In genomic region chr1:160494620-160495019, GRCh38 we compare ENCODE assay signal across 12 cellular contexts. TPM values are rescaled to one million over a fixed set of nuclear protein-coding genes. Genes with fewer than 3 reads are reported as not detected.
A peak's percentile ranks its signal among the peaks of the same experiment; 100 is the strongest.
DNase-seq lines count a peak whose midpoint lies in the region; ATAC-seq, FAIRE-seq and TF ChIP-seq lines count a peak whose summit lies in the region.
"Had no signal": no experiment of that assay in that cellular context is flagged by ENCODE, and none has a peak within 500 bp of the region (broad histone marks: within the 10 kb centered on the region; RNA-seq: fewer than 3 reads in every experiment).

No MANE protein-coding gene starts in this region.

- H3K36me3 ChIP-seq in CD4-positive, alpha-beta memory T cell (ENCODE audit: insufficient read depth, low read length): peaks cover 32% of the 10 kb centered on the region
- H3K36me3 ChIP-seq in HepG2 (replicated peaks in 1 of 2; ENCODE audit: control insufficient read depth in 1 of 2, insufficient read depth in 2 of 2, low read length in 2 of 2): no peaks in the 10 kb centered on the region
- H3K36me3 ChIP-seq: vagina had no signal

- H2AFZ ChIP-seq in HepG2 (ENCODE audit: low read length): no peak overlapping the region

- H3K4me3 ChIP-seq in CD4-positive, alpha-beta memory T cell (ENCODE audit: low read length in 2 of 2): no peak overlapping the region
- H3K4me3 ChIP-seq in HFF-Myc (replicated peaks; ENCODE audit: low read depth, low read length) (no peak overlapping the region), HepG2 (replicated peaks in 1 of 3; ENCODE audit: insufficient read depth in 1 of 3, low read depth in 2 of 3, low read length in 3 of 3) (no peak overlapping the region)
- H3K4me3 ChIP-seq: vagina had no signal

- TF ChIP-seq CTCF in HFF-Myc (IDR thresholded peaks at IDR 0.05; ENCODE audit: low read depth, low read length, missing control alignments): peak; percentile 16
- TF ChIP-seq CTCF in VCaP (conservative IDR thresholded peaks at IDR 0.05): peak; percentile 74
- TF ChIP-seq CTCF in HepG2 (CRISPR knock-in tag; IDR thresholded peaks at IDR 0.05): peak; percentile 64
- no peak for TF ChIP-seq CTCF in endothelial cell (IDR thresholded peaks at IDR 0.05; ENCODE audit: unreplicated experiment)

- H3K27ac ChIP-seq in CD4-positive, alpha-beta memory T cell (ENCODE audit: low read depth, low read length): no peak overlapping the region
- H3K27ac ChIP-seq in VCaP (no peak overlapping the region), HepG2 (ENCODE audit: extremely low read length, insufficient read depth, low read length) (no peak overlapping the region)
- H3K27ac ChIP-seq: vagina had no signal

- in situ Hi-C loops in HepG2 (cut with HindIII; ENCODE audit: extremely low pct_ligation_motif_present, low pct_unique_long_range_greater_than_20kb): loop anchor here (5.0 kb wide), 1 partner anchor 113 kb away; no protein-coding TSS in a partner anchor

- no peaks in the 10 kb centered on the region for H3K9me3 ChIP-seq in CD4-positive, alpha-beta memory T cell (ENCODE audit: control insufficient read depth in 1 of 2, low read length in 2 of 2)
- no peaks in the 10 kb centered on the region; the same call in 1 of the 2 replicates for H3K9me3 ChIP-seq in HepG2 (ENCODE audit: low read length)
- H3K9me3 ChIP-seq: vagina had no signal

- 48% methylated on average over 2 of the region's 3 CpGs for WGBS in HepG2 (ENCODE audit: low lambda C conversion rate)

- intact Hi-C loops in CD4-positive, alpha-beta memory T cell (cut with micrococcal nuclease): no loop called here
- intact Hi-C loops in HepG2 (cut with micrococcal nuclease; ENCODE audit: unreplicated experiment): loop anchor here (1.0 kb wide), 1 partner anchor 113 kb away; no protein-coding TSS in a partner anchor

- peaks cover 7% of the 10 kb centered on the region for H3K4me1 ChIP-seq in CD4-positive, alpha-beta memory T cell (ENCODE audit: insufficient read depth, low read length)
- H3K4me1 ChIP-seq in HepG2 (ENCODE audit: insufficient read depth, low read length): no peaks in the 10 kb centered on the region
- H3K4me1 ChIP-seq: vagina had no signal

- peak overlapping the region in 4 of 7 donors; percentile 6 to 16 (median 10) for H3K27ac Mint-ChIP-seq in CD4-positive, alpha-beta memory T cell
- H3K27ac Mint-ChIP-seq in endothelial cell (ENCODE audit: unreplicated experiment): no peak overlapping the region

- no peak for TF ChIP-seq POLR2A in HepG2 (IDR thresholded peaks at IDR 0.05; ENCODE audit: insufficient read depth in 1 of 2, low read depth in 2 of 2, low read length in 2 of 2)

- peaks cover 9 to 35% (median 27%) of the 10 kb centered on the region in 4 donors for H3K4me1 Mint-ChIP-seq in CD4-positive, alpha-beta memory T cell
- no peaks in the 10 kb centered on the region for H3K4me1 Mint-ChIP-seq in endothelial cell (ENCODE audit: unreplicated experiment)

- H3K27me3 ChIP-seq in CD4-positive, alpha-beta memory T cell (ENCODE audit: insufficient read depth, low read length): no peaks in the 10 kb centered on the region
- H3K27me3 ChIP-seq in HepG2 (ENCODE audit: control insufficient read depth in 1 of 2, insufficient read depth in 2 of 2, low read length in 2 of 2): no peaks in the 10 kb centered on the region
- H3K27me3 ChIP-seq: vagina had no signal

- ATAC-seq in HepG2: peak; percentile 79

- no peak overlapping the region for H3K9ac ChIP-seq in HepG2 (ENCODE audit: insufficient read depth, low read depth, low read length)

- POLR2A ChIA-PET in CD4-positive, alpha-beta memory T cell (lab: Charles Lee; ENCODE audit: partially characterized antibody): no interaction called here
- POLR2A ChIA-PET in HepG2 (lab: Yijun Ruan, JAX): no interaction called here

- H3K36me3 Mint-ChIP-seq in CD4-positive, alpha-beta memory T cell: peaks cover 50 to 58% of the 10 kb centered on the region in 2 donors
- no peaks in the 10 kb centered on the region for H3K36me3 Mint-ChIP-seq in endothelial cell (ENCODE audit: low read depth, unreplicated experiment)

- H4K20me1 ChIP-seq in HepG2 (ENCODE audit: insufficient read depth, low read length): no peaks in the 10 kb centered on the region

- FAIRE-seq in HepG2 (lab: Jason Lieb, UNC): no peak

- no peak overlapping the region for H3K4me2 ChIP-seq in HepG2 (ENCODE audit: low read depth, low read length)

- TF ChIP-seq RAD21 in HepG2 (CRISPR knock-in tag; IDR thresholded peaks at IDR 0.05): no peak

- BruUV-seq in HepG2 (replicated peaks; lab: Mats Ljungman, UMichigan): no TSS peak

- CTCF ChIA-PET in CD4-positive, alpha-beta memory T cell (lab: Charles Lee; ENCODE audit: partially characterized antibody): no interaction called here
- CTCF ChIA-PET in HepG2 (lab: Yijun Ruan, JAX; ENCODE audit: low intra/inter-chr PET ratio, low total read pairs): interaction anchor here (1.1 to 1.9 kb wide), 2 partner anchors 66 to 112 kb away, joined by 3 to 21 read pairs; no protein-coding TSS in a partner anchor

- H3K27me3 Mint-ChIP-seq in CD4-positive, alpha-beta memory T cell: no peaks in the 10 kb centered on the region
- no peaks in the 10 kb centered on the region for H3K27me3 Mint-ChIP-seq in endothelial cell (ENCODE audit: unreplicated experiment)

- no peaks in the 10 kb centered on the region for H3K79me2 ChIP-seq in HepG2 (ENCODE audit: insufficient read depth, low read length)

- H3K9me3 Mint-ChIP-seq in CD4-positive, alpha-beta memory T cell: peaks cover 0 to 8% (median 3%) of the 10 kb centered on the region in 8 donors
- H3K9me3 Mint-ChIP-seq in endothelial cell (ENCODE audit: unreplicated experiment): peaks cover 6% of the 10 kb centered on the region

- H3K4me3 Mint-ChIP-seq in CD4-positive, alpha-beta memory T cell: no peak overlapping the region
- no peak overlapping the region for H3K4me3 Mint-ChIP-seq in endothelial cell (ENCODE audit: unreplicated experiment)

- DNase-seq in CD4-positive, alpha-beta memory T cell: no peak
- DNase-seq in HFF-Myc (ENCODE audit: extremely low read depth, low read depth) (no peak), HepG2 (ENCODE audit: low spot score) (peak; percentile 20), NCI-H2171 (lab: John Stamatoyannopoulos, UW) (no peak), endothelial cell (ENCODE audit: low spot score) (no peak), NCI-H1092 (lab: John Stamatoyannopoulos, UW) (no peak)
- DNase-seq in stimulated activated CD4-positive, alpha-beta T cell treated with anti-CD3 and anti-CD28 coated beads, Interleukin-1b, Interleukin-23, amount 100 ng/mL, for 48 hours: no peak
- DNase-seq: NCI-H1930, posterior cingulate gyrus had no signal

- no peak for TF ChIP-seq EP300 in HepG2 (IDR thresholded peaks at IDR 0.05; ENCODE audit: low read depth in 2 of 2, low read length in 2 of 2)
- no peak for TF ChIP-seq EP300 in HepG2 (CRISPR knock-in tag; IDR thresholded peaks at IDR 0.05; ENCODE audit: borderline replicate concordance)

TF ChIP-seq in HepG2, 621 proteins besides CTCF, POLR2A, EP300 and RAD21:
- TF ChIP-seq SMC3 (IDR thresholded peaks at IDR 0.05; ENCODE audit: low read length) (peak; percentile 48; the same call in 1 of the 2 replicates), HNF4G (IDR thresholded peaks at IDR 0.05; ENCODE audit: borderline replicate concordance, low read depth, low read length) (peak; percentile 12; the same call in 1 of the 2 replicates), HNF4G (CRISPR knock-in tag; IDR thresholded peaks at IDR 0.05; ENCODE audit: borderline replicate concordance, low read depth) (no peak), NR2F6 (IDR thresholded peaks at IDR 0.05) (no peak), NR2F6 (CRISPR knock-in tag; IDR thresholded peaks at IDR 0.05) (no peak), STAG1 (CRISPR knock-in tag; IDR thresholded peaks at IDR 0.05) (peak; percentile 57)

RNA-seq across cellular contexts. Expression of gene SLAMF6, which starts 28.4 kb away (rescaled TPM):
- 10 to 100 TPM; 56.4 to 59.1 TPM for total RNA-seq in CD4-positive, alpha-beta memory T cell
- polyA plus RNA-seq in CD4-positive, alpha-beta memory T cell: 100 to 1,000 TPM in 1 of 2 donors, 10 to 100 TPM in 1; 96.8 to 105 TPM
- total RNA-seq in HepG2 (2016; rRNA removed; fragmentation: Illumina TruSeq; extraction: Trizol): not detected in 2 replicates
- not detected in 2 replicates for total RNA-seq in HepG2 (2016; cell fraction: cytosol; rRNA removed; fragmentation: Illumina TruSeq; extraction: Trizol; ENCODE audit: low read depth)
- total RNA-seq in HepG2 (2016; cell fraction: insoluble cytoplasmic fraction; rRNA removed; fragmentation: Illumina TruSeq; extraction: Trizol): not detected in 2 replicates
- total RNA-seq in HepG2 (2016; cell fraction: membrane; rRNA removed; fragmentation: Illumina TruSeq; extraction: Trizol): not detected in 2 replicates
- not detected in 2 replicates for total RNA-seq in HepG2 (2016; cell fraction: nucleus; rRNA removed; fragmentation: Illumina TruSeq; extraction: Trizol)
- polyA plus RNA-seq in HepG2 (2011; rRNA removed): not detected in 2 replicates
- not detected in 2 replicates for polyA plus RNA-seq in HepG2 (2011; cell fraction: cytosol; rRNA removed)
- not detected in 2 replicates for polyA plus RNA-seq in HepG2 (2011; cell fraction: nucleus; rRNA removed)
- not detected in 2 replicates for polyA plus RNA-seq in HepG2 (2012)
- polyA plus RNA-seq in HepG2 (2016; cell fraction: cytosol; fragmentation: Illumina TruSeq; extraction: Trizol; ENCODE audit: low read depth): not detected in 2 replicates
- polyA plus RNA-seq in HepG2 (2016; cell fraction: insoluble cytoplasmic fraction; fragmentation: Illumina TruSeq; extraction: Trizol; ENCODE audit: low read depth): not detected in 2 replicates
- polyA plus RNA-seq in HepG2 (2016; cell fraction: membrane; fragmentation: Illumina TruSeq; extraction: Trizol; ENCODE audit: low read depth): not detected in 2 replicates
- not detected in 2 replicates for polyA plus RNA-seq in HepG2 (2016; cell fraction: nucleus; fragmentation: Illumina TruSeq; extraction: Trizol; ENCODE audit: insufficient read depth, low read depth)
- polyA minus RNA-seq in HepG2 (2011; rRNA and poly(A)+ RNA removed; ENCODE audit: low replicate concordance): not detected in 2 replicates
- polyA minus RNA-seq in HepG2 (2011; cell fraction: cytosol; rRNA and poly(A)+ RNA removed): not detected in 2 replicates
- not detected in 2 replicates for polyA minus RNA-seq in HepG2 (2011; cell fraction: nucleus; rRNA and poly(A)+ RNA removed)
- total RNA-seq in endothelial cell (ENCODE audit: unreplicated experiment): not detected
- total RNA-seq: dermis microvascular lymphatic vessel endothelial cell had no signal

Comparison
In these comparisons a context has a peak if more than half of its experiments do, and no peak if none do; other contexts are left out.
1. RNA of gene SLAMF6, which starts 28.4 kb away (total RNA-seq): 56.4 to 59.1 TPM in CD4-positive, alpha-beta memory T cell; not detected in HepG2 and not detected in endothelial cell (single experiment); every median in the first group is over 10 times any median in the second.